15 cellular contexts compared by ENCODE assay signal in genomic region chr4:40196260-40196659, GRCh38. TPM values are rescaled to one million over a fixed set of nuclear protein-coding genes. Genes with fewer than 3 reads are reported as not detected.
DNase-seq lines count a peak whose midpoint lies in the region; ATAC-seq and TF ChIP-seq lines count a peak whose summit lies in the region.
"Had no signal": no experiment of that assay in that cellular context is flagged by ENCODE, and none has a peak within 500 bp of the region (broad histone marks: within the 10 kb centered on the region; RNA-seq: fewer than 3 reads in every experiment).

No MANE protein-coding gene starts in this region.

- peaks cover 47% of the 10 kb centered on the region for H3K36me3 Mint-ChIP-seq in activated CD8-positive, alpha-beta memory T cell treated with anti-CD3 and anti-CD28 coated beads, Interleukin-2, amount 10 ng/mL, durations not matched to agents 7 days and 5 days
- H3K36me3 Mint-ChIP-seq in effector memory CD8-positive, alpha-beta T cell (ENCODE audit: insufficient read depth) = peaks cover 74% of the 10 kb centered on the region
- peaks cover 13 to 22% of the 10 kb centered on the region in 2 donors for H3K36me3 Mint-ChIP-seq in stimulated activated naive B cell treated with anti-CD40 and anti-IgM and Interleukin-4, amounts not matched to agents 10 μg/mL and 1 μg/mL and 100 μg/mL, for 72 hours
- no peaks in the 10 kb centered on the region for H3K36me3 Mint-ChIP-seq in chondrocyte (ENCODE audit: low read depth)

- H3K27ac Mint-ChIP-seq in activated CD8-positive, alpha-beta memory T cell treated with anti-CD3 and anti-CD28 coated beads, Interleukin-2, amount 10 ng/mL, durations not matched to agents 7 days and 5 days = peak overlapping the region; percentile 99
- H3K27ac Mint-ChIP-seq in effector memory CD8-positive, alpha-beta T cell = peak overlapping the region; percentile 99 to 100
- peak overlapping the region; percentile 98 for H3K27ac Mint-ChIP-seq in stimulated activated naive B cell treated with anti-CD40 and anti-IgM and Interleukin-4, amounts not matched to agents 10 μg/mL and 1 μg/mL and 100 μg/mL, for 72 hours
- H3K27ac Mint-ChIP-seq in chondrocyte (ENCODE audit: unreplicated experiment) = no peak overlapping the region

- DNase-seq in activated CD8-positive, alpha-beta memory T cell treated with anti-CD3 and anti-CD28 coated beads, Interleukin-2, amount 10 ng/mL, durations not matched to agents 7 days and 5 days = peak; percentile 45
- no peak for DNase-seq in activated CD8-positive, alpha-beta memory T cell treated with anti-CD3 and anti-CD28 coated beads, Interleukin-2, amount 50 U/mL, for 4 hours
- DNase-seq in Panc1 (ENCODE audit: low read depth, low spot score) = no peak
- no peak for DNase-seq in effector memory CD8-positive, alpha-beta T cell
- no peak for DNase-seq in stimulated activated naive B cell treated with anti-CD40 and anti-IgM and Interleukin-4, amounts not matched to agents 10 μg/mL and 1 μg/mL and 100 μg/mL, for 72 hours
- no peak for DNase-seq in DMS 273 treated with DMSO at 0.1 percent for 48 hours (lab: John Stamatoyannopoulos, UW)
- DNase-seq in chondrocyte (ENCODE audit: low spot score) = no peak
- no peak for DNase-seq in posterior cingulate gyrus
- DNase-seq: EL, heart left ventricle, NCI-H1417 treated with DMSO at 0.1 percent for 48 hours, NCI-H748 treated with DMSO at 0.1 percent for 48 hours, right lobe of liver, SK-N-SH had no signal

- H3K27me3 Mint-ChIP-seq in activated CD8-positive, alpha-beta memory T cell treated with anti-CD3 and anti-CD28 coated beads, Interleukin-2, amount 10 ng/mL, durations not matched to agents 7 days and 5 days = no peaks in the 10 kb centered on the region
- no peaks in the 10 kb centered on the region for H3K27me3 Mint-ChIP-seq in effector memory CD8-positive, alpha-beta T cell
- H3K27me3 Mint-ChIP-seq in stimulated activated naive B cell treated with anti-CD40 and anti-IgM and Interleukin-4, amounts not matched to agents 10 μg/mL and 1 μg/mL and 100 μg/mL, for 72 hours = no peaks in the 10 kb centered on the region
- peaks cover 3% of the 10 kb centered on the region for H3K27me3 Mint-ChIP-seq in chondrocyte (ENCODE audit: low read depth)

- H3K4me1 ChIP-seq in Panc1 (ENCODE audit: control insufficient read depth, insufficient read depth, low read length) = peaks cover 29% of the 10 kb centered on the region
- H3K4me1 ChIP-seq: tibial nerve had no signal

- POLR2A ChIA-PET in Panc1 (lab: Charles Lee) = interaction anchor here (0.6 kb wide), 2 partner anchors 42 to 111 kb away, joined by 5 read pairs; no protein-coding TSS in a partner anchor

- no peaks in the 10 kb centered on the region for H3K27me3 ChIP-seq in Panc1 (ENCODE audit: control insufficient read depth, insufficient read depth, low read length)
- H3K27me3 ChIP-seq: right lobe of liver, tibial nerve had no signal

- no peaks in the 10 kb centered on the region for H3K9me3 Mint-ChIP-seq in activated CD8-positive, alpha-beta memory T cell treated with anti-CD3 and anti-CD28 coated beads, Interleukin-2, amount 10 ng/mL, durations not matched to agents 7 days and 5 days (ENCODE audit: low read depth)
- H3K9me3 Mint-ChIP-seq in effector memory CD8-positive, alpha-beta T cell = no peaks in the 10 kb centered on the region
- H3K9me3 Mint-ChIP-seq in stimulated activated naive B cell treated with anti-CD40 and anti-IgM and Interleukin-4, amounts not matched to agents 10 μg/mL and 1 μg/mL and 100 μg/mL, for 72 hours = no peaks in the 10 kb centered on the region
- H3K9me3 Mint-ChIP-seq in chondrocyte (ENCODE audit: low read depth) = no peaks in the 10 kb centered on the region

- in situ Hi-C loops in Panc1 (cut with HindIII; ENCODE audit: low pct_unique_long_range_greater_than_20kb, low sequenced_read_pairs) = no loop called here

- no peak overlapping the region for H3K4me3 ChIP-seq in Panc1 (ENCODE audit: low read depth in 2 of 2, low read length in 2 of 2)

- H3K27ac ChIP-seq in Panc1 (ENCODE audit: low read length) = peak overlapping the region; percentile 48; the same call in 1 of the 2 replicates

- H3K4me1 Mint-ChIP-seq in activated CD8-positive, alpha-beta memory T cell treated with anti-CD3 and anti-CD28 coated beads, Interleukin-2, amount 10 ng/mL, durations not matched to agents 7 days and 5 days = peaks cover 58% of the 10 kb centered on the region
- peaks cover 53 to 70% of the 10 kb centered on the region in 2 donors for H3K4me1 Mint-ChIP-seq in effector memory CD8-positive, alpha-beta T cell (ENCODE audit: low read depth in 2 of 2)
- H3K4me1 Mint-ChIP-seq in stimulated activated naive B cell treated with anti-CD40 and anti-IgM and Interleukin-4, amounts not matched to agents 10 μg/mL and 1 μg/mL and 100 μg/mL, for 72 hours = peaks cover 47 to 77% of the 10 kb centered on the region in 2 donors
- peaks cover 9% of the 10 kb centered on the region for H3K4me1 Mint-ChIP-seq in chondrocyte (ENCODE audit: low read depth)

- BruUV-seq in Panc1 (replicated peaks; lab: Mats Ljungman, UMichigan) = no TSS peak

- no peaks in the 10 kb centered on the region for H3K36me3 ChIP-seq in Panc1 (ENCODE audit: control insufficient read depth, insufficient read depth, low read length)
- H3K36me3 ChIP-seq: heart left ventricle, right lobe of liver, tibial nerve had no signal

- intact Hi-C loops in Panc1 (cut with micrococcal nuclease; ENCODE audit: unreplicated experiment) = no loop called here
- intact Hi-C loops in posterior cingulate gyrus (cut with DNase I) = no loop called here

- TF ChIP-seq CTCF in Panc1 (IDR thresholded peaks at IDR 0.05) (no peak), chondrocyte (IDR thresholded peaks at IDR 0.05) (no peak)

- CTCF ChIA-PET in activated CD8-positive, alpha-beta memory T cell treated with anti-CD3 and anti-CD28 coated beads, Interleukin-2, amount 10 ng/mL, durations not matched to agents 7 days and 5 days (lab: Charles Lee) = interaction anchor here (1.1 to 4.2 kb wide), 10 partner anchors 8 to 140 kb away, joined by 3 to 32 read pairs (median 5); partner anchors contain the start of gene N4BP2
- CTCF ChIA-PET in Panc1 (lab: Charles Lee) = interaction anchor here (0.6 to 0.7 kb wide), 2 partner anchors 123 to 140 kb away, joined by 5 to 7 read pairs; no protein-coding TSS in a partner anchor

- H3K9me3 ChIP-seq in Panc1 (ENCODE audit: control insufficient read depth, insufficient read depth, low read depth, low read length) = no peaks in the 10 kb centered on the region
- H3K9me3 ChIP-seq: heart left ventricle, right lobe of liver, SK-N-SH, tibial nerve had no signal

- peak overlapping the region; percentile 98 for H3K4me3 Mint-ChIP-seq in activated CD8-positive, alpha-beta memory T cell treated with anti-CD3 and anti-CD28 coated beads, Interleukin-2, amount 10 ng/mL, durations not matched to agents 7 days and 5 days
- H3K4me3 Mint-ChIP-seq in effector memory CD8-positive, alpha-beta T cell = peak overlapping the region; percentile 98 to 99
- H3K4me3 Mint-ChIP-seq in stimulated activated naive B cell treated with anti-CD40 and anti-IgM and Interleukin-4, amounts not matched to agents 10 μg/mL and 1 μg/mL and 100 μg/mL, for 72 hours = peak overlapping the region; percentile 94 to 95
- no peak overlapping the region for H3K4me3 Mint-ChIP-seq in chondrocyte (ENCODE audit: unreplicated experiment)

- no peak for ATAC-seq in activated CD8-positive, alpha-beta memory T cell treated with anti-CD3 and anti-CD28 coated beads, Interleukin-2, amount 10 ng/mL, durations not matched to agents 7 days and 5 days
- ATAC-seq in Panc1 = no peak
- no peak for ATAC-seq in effector memory CD8-positive, alpha-beta T cell (replicated peaks)
- ATAC-seq in stimulated activated naive B cell treated with anti-CD40 and anti-IgM and Interleukin-4, amounts not matched to agents 10 μg/mL and 1 μg/mL and 100 μg/mL, for 72 hours (replicated peaks) = no peak
- ATAC-seq: heart left ventricle had no signal

RNA-seq across cellular contexts. Expression of gene RHOH, which starts 0.6 kb away (rescaled TPM):
- 100 to 1,000 TPM; 136 to 145 TPM for total RNA-seq in activated CD8-positive, alpha-beta memory T cell treated with anti-CD3 and anti-CD28 coated beads, Interleukin-2, amount 10 ng/mL, durations not matched to agents 7 days and 5 days
- total RNA-seq in Panc1 (2021; ENCODE audit: unreplicated experiment) (1.2 TPM), chondrocyte (not detected in 3 replicates)
- 0.29 TPM for polyA plus RNA-seq in Panc1 (2012; ENCODE audit: insufficient read length)
- polyA plus RNA-seq: SK-N-SH had no signal

Comparison
In these comparisons a context has a peak if more than half of its experiments do, and no peak if none do; other contexts are left out.
1. RNA of gene RHOH, which starts 0.6 kb away (total RNA-seq): 136 to 145 TPM in activated CD8-positive, alpha-beta memory T cell treated with anti-CD3 and anti-CD28 coated beads, Interleukin-2, amount 10 ng/mL, durations not matched to agents 7 days and 5 days; 1.2 TPM in Panc1 (single experiment) and not detected in chondrocyte; every median in the first group is over 10 times any median in the second.